ENCODE assay signal across 25 cellular contexts in genomic region chr3:135636596-135636995, GRCh38.
DNase-seq lines count a peak whose midpoint lies in the region; ATAC-seq, FAIRE-seq and TF ChIP-seq lines count a peak whose summit lies in the region.
"Had no signal": no experiment of that assay in that cellular context is flagged by ENCODE, and none has a peak within 500 bp of the region (broad histone marks: within the 10 kb centered on the region; RNA-seq: fewer than 3 reads in every experiment).

No MANE protein-coding gene starts in this region.

- POLR2A ChIA-PET in K562 (lab: Yijun Ruan, JAX) = no interaction called here

- H3K4me1 Mint-ChIP-seq in nephron = no peaks in the 10 kb centered on the region
- peaks cover 38% of the 10 kb centered on the region for H3K4me1 Mint-ChIP-seq in neural progenitor cell
- H3K4me1 Mint-ChIP-seq: B cell; CD4-positive, CD25-positive, alpha-beta regulatory T cell had no signal

- H3K36me3 Mint-ChIP-seq in nephron (ENCODE audit: low read depth) = no peaks in the 10 kb centered on the region
- peaks cover 4% of the 10 kb centered on the region for H3K36me3 Mint-ChIP-seq in neural progenitor cell
- H3K36me3 Mint-ChIP-seq: CD4-positive, CD25-positive, alpha-beta regulatory T cell; CD8-positive, alpha-beta T cell had no signal

- H3K9me1 ChIP-seq in K562 (ENCODE audit: control insufficient read depth, insufficient read depth, low read length) = no peaks in the 10 kb centered on the region

- CTCF ChIA-PET in K562 (lab: Yijun Ruan, JAX; ENCODE audit: low intra/inter-chr PET ratio) = no interaction called here

- no peak for FAIRE-seq in K562 (lab: Jason Lieb, UNC)
- FAIRE-seq: A204.1, D721Med, GM12878, GM19239, H1 had no signal

- TF ChIP-seq POLR2A in K562 (conservative IDR thresholded peaks at IDR 0.05) = no peak

- in situ Hi-C loops in K562 (cut with MboI) = no loop called here

- H3K4me1 ChIP-seq in K562 (replicated peaks in 1 of 2; ENCODE audit: control insufficient read depth in 2 of 2, insufficient read depth in 2 of 2, low read length in 2 of 2) = no peaks in the 10 kb centered on the region
- no peaks in the 10 kb centered on the region for H3K4me1 ChIP-seq in neural progenitor cell
- H3K4me1 ChIP-seq: BLaER1 had no signal

- H3K9me3 Mint-ChIP-seq in nephron (no peaks in the 10 kb centered on the region), neural progenitor cell (peaks cover 14% of the 10 kb centered on the region)
- H3K9me3 Mint-ChIP-seq: CD8-positive, alpha-beta T cell had no signal

- no peak overlapping the region for H3K27ac ChIP-seq in K562 (ENCODE audit: extremely low read depth, low read depth, low read length)
- H3K27ac ChIP-seq in neural progenitor cell = no peak overlapping the region
- H3K27ac ChIP-seq: 22Rv1, BLaER1, C4-2B, GM23248 had no signal

- no peak for TF ChIP-seq RAD21 in K562 (CRISPR knock-in tag; conservative IDR thresholded peaks at IDR 0.05 in 1 of 2, IDR thresholded peaks at IDR 0.05 in 1 of 2)

- intact Hi-C loops in K562 (cut with micrococcal nuclease) = no loop called here

- H3K9me3 ChIP-seq in K562 (replicated peaks; ENCODE audit: control insufficient read depth, insufficient read depth, low read depth, low read length) (no peaks in the 10 kb centered on the region), neural progenitor cell (ENCODE audit: low read depth) (no peaks in the 10 kb centered on the region)
- H3K9me3 ChIP-seq: BLaER1 had no signal

- H3K27me3 ChIP-seq in K562 (ENCODE audit: control insufficient read depth in 2 of 2, insufficient read depth in 2 of 2, low read length in 2 of 2) = no peaks in the 10 kb centered on the region
- no peaks in the 10 kb centered on the region for H3K27me3 ChIP-seq in neural progenitor cell
- H3K27me3 ChIP-seq: BLaER1 had no signal

- H3F3A ChIP-seq in neural progenitor cell (ENCODE audit: low read depth) = no peaks in the 10 kb centered on the region

- H3K27me3 Mint-ChIP-seq in nephron (ENCODE audit: low read depth) (no peaks in the 10 kb centered on the region), neural progenitor cell (ENCODE audit: insufficient read depth, low read depth) (peaks cover 9% of the 10 kb centered on the region)
- H3K27me3 Mint-ChIP-seq: B cell; CD4-positive, CD25-positive, alpha-beta regulatory T cell had no signal

- peak overlapping the region in 2 of 3 experiments; percentile 4 to 35 for H3K27ac Mint-ChIP-seq in nephron
- peak overlapping the region; percentile 53 for H3K27ac Mint-ChIP-seq in neural progenitor cell
- H3K27ac Mint-ChIP-seq: B cell; CD4-positive, CD25-positive, alpha-beta regulatory T cell; CD8-positive, alpha-beta T cell had no signal

- H2AFZ ChIP-seq in K562 (ENCODE audit: low read depth, low read length) = no peak overlapping the region
- no peak overlapping the region for H2AFZ ChIP-seq in neural progenitor cell (replicated peaks)
- H2AFZ ChIP-seq: GM23248 had no signal

- ATAC-seq in K562 (no peak), HG03280 (IDR thresholded peaks at IDR 0.05; ENCODE audit: unreplicated experiment) (no peak)
- ATAC-seq: CD8-positive, alpha-beta T cell; HCT116 had no signal

- WGBS in K562 (ENCODE audit: insufficient coverage, low coverage, missing lambda C conversion rate) = 0% methylated on average over 1 of the region's 1 CpG

- no TSS peak for BruUV-seq in K562 (replicated peaks; lab: Mats Ljungman, UMichigan)

- no peak for TF ChIP-seq CTCF in K562 (IDR thresholded peaks at IDR 0.05 in 2 of 3, conservative IDR thresholded peaks at IDR 0.05 in 1 of 3; ENCODE audit: insufficient read depth in 2 of 3, low read depth in 1 of 3, low read length in 3 of 3)
- TF ChIP-seq CTCF in nephron (IDR thresholded peaks at IDR 0.05; ENCODE audit: unreplicated experiment in 3 of 3) = no peak
- no peak for TF ChIP-seq CTCF in neural progenitor cell (IDR thresholded peaks at IDR 0.05)

- H3K4me3 ChIP-seq in K562 (no peak overlapping the region), neural progenitor cell (no peak overlapping the region)
- H3K4me3 ChIP-seq: BLaER1, GM12878, GM23248 had no signal

- TF ChIP-seq EP300 in K562 (IDR thresholded peaks at IDR 0.05; ENCODE audit: low read length) = no peak

- no peaks in the 10 kb centered on the region for H4K20me1 ChIP-seq in K562 (replicated peaks; ENCODE audit: control insufficient read depth, insufficient read depth, low read length)
- no peaks in the 10 kb centered on the region for H4K20me1 ChIP-seq in neural progenitor cell (ENCODE audit: low read depth)
- H4K20me1 ChIP-seq: BLaER1 had no signal

- H3K4me2 ChIP-seq in K562 (ENCODE audit: insufficient read depth, low read length) (no peak overlapping the region), neural progenitor cell (no peak overlapping the region)
- H3K4me2 ChIP-seq: BLaER1 had no signal

- H3K9ac ChIP-seq in K562 (ENCODE audit: insufficient read depth in 1 of 2, low read depth in 2 of 2, low read length in 2 of 2) (no peak overlapping the region), neural progenitor cell (no peak overlapping the region)
- H3K9ac ChIP-seq: BLaER1, GM23248 had no signal

- no peaks in the 10 kb centered on the region for H3K79me2 ChIP-seq in K562 (ENCODE audit: control insufficient read depth, insufficient read depth, low read length)
- no peaks in the 10 kb centered on the region for H3K79me2 ChIP-seq in neural progenitor cell (ENCODE audit: low read depth)

- no peaks in the 10 kb centered on the region for H3K36me3 ChIP-seq in K562 (ENCODE audit: control insufficient read depth, insufficient read depth, low read length)
- no peaks in the 10 kb centered on the region for H3K36me3 ChIP-seq in neural progenitor cell
- H3K36me3 ChIP-seq: BLaER1 had no signal

- H3K4me3 Mint-ChIP-seq in nephron (no peak overlapping the region), neural progenitor cell (no peak overlapping the region)
- H3K4me3 Mint-ChIP-seq: B cell; CD4-positive, CD25-positive, alpha-beta regulatory T cell; CD8-positive, alpha-beta T cell had no signal

- DNase-seq in COLO829 (ENCODE audit: low spot score) = peak; percentile 89
- no peak for DNase-seq in K562 (ENCODE audit: extremely low read depth in 1 of 4, low spot score in 3 of 4)
- no peak for DNase-seq in neural progenitor cell (ENCODE audit: low spot score)
- no peak for DNase-seq in NCI-H2081 treated with DMSO at 0.1 percent for 48 hours (lab: John Stamatoyannopoulos, UW)
- DNase-seq in cerebellar cortex (ENCODE audit: low spot score) = no peak
- DNase-seq: CD4-positive, CD25-positive, alpha-beta regulatory T cell; CD8-positive, alpha-beta T cell; DMS 273 treated with DMSO at 0.1 percent for 48 hours; DMS79; EL; GDM1; GM23248; H7 had no signal

TF ChIP-seq in K562, 482 proteins besides CTCF, POLR2A, EP300 and RAD21:
- TF ChIP-seq RHOXF2B (CRISPR knock-in tag; conservative IDR thresholded peaks at IDR 0.05) (no peak), TAF1 (IDR thresholded peaks at IDR 0.05; ENCODE audit: control insufficient read depth, extremely low read depth, insufficient read depth, low read length, severe bottlenecking) (no peak), PBX2 (CRISPR knock-in tag; IDR thresholded peaks at IDR 0.05; ENCODE audit: low read depth) (no peak), PBX2 (tag; conservative IDR thresholded peaks at IDR 0.05; ENCODE audit: low read depth) (peak; percentile 36; the same call in 1 of the 2 replicates), GMEB1 (CRISPR knock-in tag; IDR thresholded peaks at IDR 0.05) (no peak)
TF ChIP-seq in K562: peak in this region for 1.
